1 cellular context compared by ENCODE assay signal in the genomic region with DNA sequence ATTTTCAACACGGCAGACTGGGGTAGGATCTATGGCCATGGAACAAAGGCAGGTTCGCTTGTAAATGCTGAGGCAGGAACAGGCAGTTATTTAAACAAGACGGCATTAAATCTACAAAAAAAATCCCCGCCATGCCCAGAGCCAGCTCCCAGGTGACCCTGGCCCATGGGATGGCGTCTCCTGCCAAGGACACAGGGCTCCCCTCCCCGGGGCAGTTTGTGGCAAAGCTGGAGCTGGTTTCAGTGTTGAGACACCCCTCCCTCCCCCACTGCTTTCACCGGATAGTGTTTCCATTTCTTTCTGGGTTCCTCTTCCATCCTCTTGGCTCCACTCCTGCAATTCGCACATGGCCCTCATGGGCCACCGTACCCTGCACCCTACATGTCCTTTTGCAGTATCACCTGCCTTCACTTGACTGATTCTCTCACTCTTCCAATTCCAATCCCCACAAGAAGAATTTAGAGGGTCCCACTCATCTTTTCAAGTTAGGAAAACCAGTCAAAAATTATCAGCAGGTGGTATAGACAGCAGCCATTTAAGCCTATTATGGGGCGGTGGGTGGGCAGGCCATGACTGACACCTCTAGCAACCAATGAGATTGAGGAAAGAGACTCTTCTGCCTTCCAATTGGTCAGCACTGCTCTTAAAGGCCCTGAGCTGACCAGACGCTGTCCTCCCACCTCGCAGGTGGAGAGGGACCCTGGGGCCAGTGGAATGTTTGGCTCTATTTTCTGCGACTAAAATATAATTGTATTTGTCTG.
TF ChIP-seq lines count a peak whose summit lies in the region.

No MANE protein-coding gene starts in this region.

TF ChIP-seq in GM12878, 131 proteins besides CTCF, POLR2A, EP300 and RAD21:
- TF ChIP-seq SP1 (IDR thresholded peaks at IDR 0.05; ENCODE audit: low read depth, low read length) (peak; percentile 55), PKNOX1 (IDR thresholded peaks at IDR 0.05) (peak; percentile 91), NR2F1 (conservative IDR thresholded peaks at IDR 0.05) (no peak), TARDBP (IDR thresholded peaks at IDR 0.05; ENCODE audit: borderline replicate concordance) (no peak), SPI1 (IDR thresholded peaks at IDR 0.05; ENCODE audit: borderline replicate concordance, insufficient read depth, low read depth, low read length) (no peak), RELA (IDR thresholded peaks at IDR 0.05; ENCODE audit: borderline replicate concordance, partially characterized antibody) (no peak), NRF1 (conservative IDR thresholded peaks at IDR 0.05; ENCODE audit: low read depth, low read length) (no peak), PBX3 (IDR thresholded peaks at IDR 0.05; ENCODE audit: insufficient replicate concordance, low read depth, low read length) (peak; percentile 87), FOS (IDR thresholded peaks at IDR 0.05; ENCODE audit: borderline replicate concordance, extremely low read depth, insufficient read length) (peak; percentile 16), GATAD2B (conservative IDR thresholded peaks at IDR 0.05; ENCODE audit: low read depth) (no peak), CUX1 (IDR thresholded peaks at IDR 0.05; ENCODE audit: insufficient replicate concordance, low read depth, low read length) (no peak), HCFC1 (IDR thresholded peaks at IDR 0.05; ENCODE audit: low read length) (no peak), BCLAF1 (IDR thresholded peaks at IDR 0.05) (no peak)
